ENCODE assay signal across 15 cellular contexts in genomic region chr18:14104906-14105748, GRCh38.
"Had no signal": no experiment of that assay in that cellular context is flagged by ENCODE, and none has a peak within 500 bp of the region (broad histone marks: within the 10 kb centered on the region; RNA-seq: fewer than 3 reads in every experiment).

No MANE protein-coding gene starts in this region.

- H3K27ac ChIP-seq: breast epithelium, gastrocnemius medialis, ovary, sigmoid colon, stomach, testis had no signal

- H3K4me3 ChIP-seq: breast epithelium, gastrocnemius medialis, ovary, sigmoid colon, stomach, testis had no signal

- H3K4me1 Mint-ChIP-seq: naive B cell had no signal

- H3K4me3 Mint-ChIP-seq: dendritic cell treated with granulocyte-macrophage colony-stimulating factor and Interleukin-4, amounts not matched to agents 40 ng/mL and 50 ng/mL, for 4 days had no signal

- H3K27me3 ChIP-seq: breast epithelium, gastrocnemius medialis, ovary, sigmoid colon, stomach, testis had no signal

- H3K27ac Mint-ChIP-seq: dendritic cell treated with granulocyte-macrophage colony-stimulating factor and Interleukin-4, amounts not matched to agents 40 ng/mL and 50 ng/mL, for 4 days; naive B cell had no signal

- DNase-seq: activated naive CD4-positive, alpha-beta T cell treated with Interleukin-2 at 50 U/mL for 16 hours; aorta; effector memory CD4-positive, alpha-beta T cell; gastrocnemius medialis; naive B cell; ovary; sigmoid colon; stimulated activated CD4-positive, alpha-beta T cell treated with anti-CD3 and anti-CD28 coated beads, Interleukin-1b, Interleukin-23, amount 100 ng/mL, for 48 hours; stomach; T-helper 2 cell; testis had no signal

- ATAC-seq: gastrocnemius medialis, left lobe of liver had no signal

- H3K27me3 Mint-ChIP-seq: dendritic cell treated with granulocyte-macrophage colony-stimulating factor and Interleukin-4, amounts not matched to agents 40 ng/mL and 50 ng/mL, for 4 days; naive B cell had no signal

- H3K9me3 ChIP-seq: ovary, testis had no signal

- FAIRE-seq: islet of Langerhans had no signal

- H3K4me1 ChIP-seq: breast epithelium, gastrocnemius medialis, sigmoid colon, stomach, testis had no signal

- H3K36me3 ChIP-seq: breast epithelium, gastrocnemius medialis, ovary had no signal
